Comparison of ENCODE assay signal across 8 cellular contexts in the genomic region with DNA sequence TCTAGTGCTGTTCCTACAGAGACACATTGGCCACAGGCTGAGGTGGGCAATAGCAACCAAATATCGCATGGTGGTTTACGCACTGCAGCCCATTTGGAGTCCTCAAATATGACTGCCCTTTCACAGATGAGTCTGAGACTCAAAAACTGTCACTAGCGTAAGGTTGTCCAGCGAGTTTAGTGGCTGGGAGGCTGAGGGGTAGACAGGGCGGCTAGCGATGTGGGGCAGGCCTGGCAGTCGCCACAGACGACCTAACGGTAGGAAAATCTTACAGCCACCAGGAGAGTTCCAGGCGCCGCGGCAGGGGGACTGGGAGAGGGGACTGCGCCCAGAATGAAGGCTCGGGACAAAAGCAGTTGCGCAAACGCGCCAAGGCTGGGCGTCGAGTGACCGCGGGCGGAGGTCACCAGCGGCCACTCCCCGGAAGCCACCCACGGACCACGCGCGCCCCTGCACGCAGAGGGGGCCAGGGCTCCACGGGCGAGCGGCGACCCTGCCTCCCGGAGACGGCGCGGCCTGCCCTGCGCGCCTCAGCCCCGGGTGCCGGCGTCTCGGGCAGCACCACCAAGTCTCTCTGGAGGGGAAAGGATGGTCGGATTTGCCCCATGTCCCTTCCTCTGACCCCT. TPM values are rescaled to one million over a fixed set of nuclear protein-coding genes. Genes with fewer than 3 reads are reported as not detected.
DNase-seq lines count a peak whose midpoint lies in the region; ATAC-seq, FAIRE-seq and TF ChIP-seq lines count a peak whose summit lies in the region.

No MANE protein-coding gene starts in this region.

- 6% methylated on average over 39 of the region's 44 CpGs for WGBS in K562 (ENCODE audit: insufficient coverage, low coverage, missing lambda C conversion rate)

- peak overlapping the region; percentile 48; the same call in 1 of the 2 replicates for H2AFZ ChIP-seq in KMS-11 (ENCODE audit: low read depth)
- H2AFZ ChIP-seq in K562 (ENCODE audit: low read depth, low read length), result peak overlapping the region; percentile 65

- no peak overlapping the region for H3K4me3 ChIP-seq in KMS-11 (IDR thresholded peaks at IDR 0.05; ENCODE audit: insufficient read depth, low read depth, low read length)
- H3K4me3 ChIP-seq in K562, result peak overlapping the region; percentile 89
- peak overlapping the region; percentile 49 to 65 for H3K4me3 ChIP-seq in kidney (ENCODE audit: low read length in 2 of 2)

- no peak; a peak in 1 of 4 replicates for TF ChIP-seq RAD21 in K562 (CRISPR knock-in tag; conservative IDR thresholded peaks at IDR 0.05 in 1 of 2, IDR thresholded peaks at IDR 0.05 in 1 of 2)

- peak overlapping the region; percentile 79 for H3K4me3 Mint-ChIP-seq in activated CD4-positive, alpha-beta T cell treated with anti-CD3 and anti-CD28 coated beads for 36 hours
- peak overlapping the region; percentile 94 to 97 for H3K4me3 Mint-ChIP-seq in stimulated activated naive CD8-positive, alpha-beta T cell treated with anti-CD3 and anti-CD28 coated beads, Interleukin-15, amount 100 ng/mL, for 72 hours

- TF ChIP-seq CTCF in KMS-11 (conservative IDR thresholded peaks at IDR 0.05; ENCODE audit: low read depth, low read length), result no peak
- no peak for TF ChIP-seq CTCF in K562 (IDR thresholded peaks at IDR 0.05 in 2 of 3, conservative IDR thresholded peaks at IDR 0.05 in 1 of 3; ENCODE audit: insufficient read depth in 2 of 3, low read depth in 1 of 3, low read length in 3 of 3)
- TF ChIP-seq CTCF in kidney (IDR thresholded peaks at IDR 0.05; ENCODE audit: borderline replicate concordance, extremely low read depth, insufficient read depth), result no peak

- TF ChIP-seq EP300 in K562 (IDR thresholded peaks at IDR 0.05; ENCODE audit: low read length), result no peak

- H3K4me1 Mint-ChIP-seq in activated CD4-positive, alpha-beta T cell treated with anti-CD3 and anti-CD28 coated beads for 36 hours, result peaks cover 57% of the 10 kb centered on the region
- H3K4me1 Mint-ChIP-seq in stimulated activated naive CD8-positive, alpha-beta T cell treated with anti-CD3 and anti-CD28 coated beads, Interleukin-15, amount 100 ng/mL, for 72 hours, result peaks cover 59% of the 10 kb centered on the region

- FAIRE-seq in K562 (lab: Jason Lieb, UNC), result no peak
- FAIRE-seq in kidney (lab: Jason Lieb, UNC), result no peak

- intact Hi-C loops in activated CD4-positive, alpha-beta T cell treated with anti-CD3 and anti-CD28 coated beads for 36 hours (cut with DNase I, micrococcal nuclease), result loop anchor here (5.0 kb wide), 5 partner anchors 246 to 1311 kb away; a partner anchor contains a TSS
- intact Hi-C loops in K562 (cut with micrococcal nuclease), result loop anchor here (5.0 kb wide), 2 partner anchors 101 to 246 kb away; a partner anchor contains a TSS
- intact Hi-C loops in kidney (cut with DNase I), result no loop called here

- H3K9me3 Mint-ChIP-seq in activated CD4-positive, alpha-beta T cell treated with anti-CD3 and anti-CD28 coated beads for 36 hours (ENCODE audit: low read depth), result no peaks in the 10 kb centered on the region
- H3K9me3 Mint-ChIP-seq in stimulated activated naive CD8-positive, alpha-beta T cell treated with anti-CD3 and anti-CD28 coated beads, Interleukin-15, amount 100 ng/mL, for 72 hours, result no peaks in the 10 kb centered on the region

- peak overlapping the region; percentile 97 for H3K27ac Mint-ChIP-seq in activated CD4-positive, alpha-beta T cell treated with anti-CD3 and anti-CD28 coated beads for 36 hours
- peak overlapping the region; percentile 100 for H3K27ac Mint-ChIP-seq in stimulated activated naive CD8-positive, alpha-beta T cell treated with anti-CD3 and anti-CD28 coated beads, Interleukin-15, amount 100 ng/mL, for 72 hours

- DNase-seq in activated CD4-positive, alpha-beta T cell treated with anti-CD3 and anti-CD28 coated beads for 36 hours, result no peak
- DNase-seq in activated CD4-positive, alpha-beta T cell treated with anti-CD3 and anti-CD28 coated beads, Interleukin-2, amount 50 U/mL, for 4 hours, result no peak
- DNase-seq in K562 (ENCODE audit: extremely low read depth in 1 of 4, low spot score in 3 of 4) (peak in 2 of 4 experiments; percentile 56 to 74), kidney (peak; percentile 92), 8988T (no peak)
- no peak for DNase-seq in stimulated activated naive CD8-positive, alpha-beta T cell treated with anti-CD3 and anti-CD28 coated beads, Interleukin-15, amount 100 ng/mL, for 72 hours

- H3K79me2 ChIP-seq in KMS-11 (ENCODE audit: insufficient read depth, low read depth), result peaks cover 32% of the 10 kb centered on the region
- peaks cover 48% of the 10 kb centered on the region for H3K79me2 ChIP-seq in K562 (ENCODE audit: control insufficient read depth, insufficient read depth, low read length)

- POLR2A ChIA-PET in activated CD4-positive, alpha-beta T cell treated with anti-CD3 and anti-CD28 coated beads for 36 hours (lab: Charles Lee), result no interaction called here
- POLR2A ChIA-PET in K562 (lab: Yijun Ruan, JAX), result no interaction called here

- in situ Hi-C loops in K562 (cut with MboI), result no loop called here

- H4K20me1 ChIP-seq in KMS-11 (ENCODE audit: insufficient read depth), result no peaks in the 10 kb centered on the region
- peaks cover 27% of the 10 kb centered on the region for H4K20me1 ChIP-seq in K562 (replicated peaks; ENCODE audit: control insufficient read depth, insufficient read depth, low read length)

- 0 out of 2 replicates have a peak, but pooled peaks have one; percentile 5 for TF ChIP-seq POLR2A in K562 (conservative IDR thresholded peaks at IDR 0.05)

- peak overlapping the region; percentile 50; the same call in 1 of the 2 replicates for H3K4me2 ChIP-seq in KMS-11
- peak overlapping the region; percentile 83 for H3K4me2 ChIP-seq in K562 (ENCODE audit: insufficient read depth, low read length)

- H3K27me3 ChIP-seq in KMS-11 (ENCODE audit: insufficient read depth, low read depth) (no peaks in the 10 kb centered on the region), K562 (ENCODE audit: control insufficient read depth in 2 of 2, insufficient read depth in 2 of 2, low read length in 2 of 2) (no peaks in the 10 kb centered on the region)

- peaks cover 16% of the 10 kb centered on the region for H3K36me3 Mint-ChIP-seq in activated CD4-positive, alpha-beta T cell treated with anti-CD3 and anti-CD28 coated beads for 36 hours (ENCODE audit: low read depth)

- H3K27ac ChIP-seq in KMS-11, result no peak overlapping the region
- peak overlapping the region; percentile 94 for H3K27ac ChIP-seq in K562 (ENCODE audit: extremely low read depth, low read depth, low read length)
- H3K27ac ChIP-seq in kidney (ENCODE audit: low read depth in 2 of 2, low read length in 2 of 2), result peak overlapping the region; percentile 97 to 98

- H3K36me3 ChIP-seq in KMS-11 (ENCODE audit: insufficient read depth), result no peaks in the 10 kb centered on the region
- peaks cover 17% of the 10 kb centered on the region for H3K36me3 ChIP-seq in K562 (ENCODE audit: control insufficient read depth, insufficient read depth, low read length)
- no peaks in the 10 kb centered on the region for H3K36me3 ChIP-seq in kidney (ENCODE audit: control insufficient read depth in 1 of 2, insufficient read depth in 2 of 2, low read length in 2 of 2)

- ATAC-seq in activated CD4-positive, alpha-beta T cell treated with anti-CD3 and anti-CD28 coated beads for 36 hours, result no peak
- peak; percentile 25 for ATAC-seq in K562
- no peak for ATAC-seq in stimulated activated naive CD8-positive, alpha-beta T cell treated with anti-CD3 and anti-CD28 coated beads, Interleukin-15, amount 100 ng/mL, for 72 hours
- no peak for ATAC-seq in activated CD4-positive, CD25-positive, alpha-beta regulatory T cell treated with anti-CD3 and anti-CD28 coated beads, Interleukin-2, amount 50 U/mL, for 24 hours

- H3K9ac ChIP-seq in KMS-11 (peak overlapping the region; percentile 35; the same call in 1 of the 2 replicates), K562 (ENCODE audit: insufficient read depth in 1 of 2, low read depth in 2 of 2, low read length in 2 of 2) (peak overlapping the region; percentile 93 to 94), kidney (ENCODE audit: low read length in 2 of 2) (peak overlapping the region; percentile 78 to 93)

- TSS peak; percentile 94 for BruUV-seq in K562 (replicated peaks; lab: Mats Ljungman, UMichigan)

- H3K9me3 ChIP-seq in K562 (replicated peaks; ENCODE audit: control insufficient read depth, insufficient read depth, low read depth, low read length), result no peaks in the 10 kb centered on the region
- H3K9me3 ChIP-seq in kidney (ENCODE audit: control insufficient read depth in 1 of 2, low read length in 2 of 2), result no peaks in the 10 kb centered on the region

- no peaks in the 10 kb centered on the region for H3K27me3 Mint-ChIP-seq in activated CD4-positive, alpha-beta T cell treated with anti-CD3 and anti-CD28 coated beads for 36 hours
- H3K27me3 Mint-ChIP-seq in stimulated activated naive CD8-positive, alpha-beta T cell treated with anti-CD3 and anti-CD28 coated beads, Interleukin-15, amount 100 ng/mL, for 72 hours, result no peaks in the 10 kb centered on the region

- no peaks in the 10 kb centered on the region for H3K9me1 ChIP-seq in K562 (ENCODE audit: control insufficient read depth, insufficient read depth, low read length)

- H3K4me1 ChIP-seq in KMS-11 (ENCODE audit: low read depth, poor library complexity, severe bottlenecking) (peaks cover 38% of the 10 kb centered on the region), K562 (replicated peaks in 1 of 2; ENCODE audit: control insufficient read depth in 2 of 2, insufficient read depth in 2 of 2, low read length in 2 of 2) (peaks cover 26 to 38% of the 10 kb centered on the region in 2 experiments), kidney (ENCODE audit: control insufficient read depth in 1 of 2, insufficient read depth in 1 of 2, low read depth in 1 of 2, low read length in 2 of 2) (peaks cover 20 to 23% of the 10 kb centered on the region in 2 donors)

- CTCF ChIA-PET in activated CD4-positive, alpha-beta T cell treated with anti-CD3 and anti-CD28 coated beads for 36 hours (lab: Charles Lee), result interaction anchor here (0.6 to 0.7 kb wide), 2 partner anchors 14 to 113 kb away, joined by 3 read pairs; no protein-coding TSS in a partner anchor
- CTCF ChIA-PET in K562 (lab: Yijun Ruan, JAX; ENCODE audit: low intra/inter-chr PET ratio), result no interaction called here

RNA-seq across cellular contexts. Expression of a gene that starts 0.7 kb away (rescaled TPM):
- 10 to 100 TPM; 49.7 to 62.1 TPM for total RNA-seq in activated CD4-positive, alpha-beta T cell treated with anti-CD3 and anti-CD28 coated beads for 36 hours
- 39.2 and 55.8 TPM in 2 replicates for total RNA-seq in K562 (2011; cell fraction: chromatin; rRNA removed; ENCODE audit: low replicate concordance)
- 28.3 and 28.9 TPM in 2 replicates for total RNA-seq in K562 (2011; cell fraction: nucleolus; rRNA removed)
- 49.8 and 99.0 TPM in 2 replicates for total RNA-seq in K562 (2011; cell fraction: nucleoplasm; rRNA removed)
- total RNA-seq in K562 (2014; rRNA removed), result 21.3 and 24.9 TPM in 2 replicates
- 26.7 and 32.7 TPM in 2 replicates for total RNA-seq in K562 (2014; rRNA removed; fragmentation: Illumina TruSeq; extraction: Trizol)
- 16.0 and 16.2 TPM in 2 replicates for total RNA-seq in K562 (2015; rRNA removed; fragmentation: Illumina TruSeq; extraction: Trizol)
- 73.1 and 77.4 TPM in 2 replicates for total RNA-seq in K562 (2021)
- polyA plus RNA-seq in K562 (2011; rRNA removed), result 37.0 and 42.6 TPM in 2 replicates
- 17.6 and 25.2 TPM in 2 replicates for polyA plus RNA-seq in K562 (2011; cell fraction: cytosol; rRNA removed)
- 16.4 and 19.9 TPM in 2 replicates for polyA plus RNA-seq in K562 (2011; cell fraction: nucleus; rRNA removed)
- polyA plus RNA-seq in K562 (2012), result 57.7 and 110 TPM in 2 replicates
- 79.9 and 81.5 TPM in 2 replicates for polyA plus RNA-seq in K562 (2014; fragmentation: Illumina TruSeq; extraction: Trizol)
- polyA plus RNA-seq in K562 (2014; fragmentation: Nextera tagmentation; extraction: Ambion mirVana), result 10 to 100 TPM; 30.4 to 36.7 TPM
- polyA plus RNA-seq in K562 (2014; rRNA removed), result 45.5 TPM in 2 replicates
- polyA minus RNA-seq in K562 (2011; rRNA and poly(A)+ RNA removed), result 21.9 and 25.6 TPM in 2 replicates
- 23.5 and 24.3 TPM in 2 replicates for polyA minus RNA-seq in K562 (2011; cell fraction: cytosol; rRNA and poly(A)+ RNA removed)
- 8.3 and 11.6 TPM in 2 replicates for polyA minus RNA-seq in K562 (2011; cell fraction: nucleus; rRNA and poly(A)+ RNA removed)
- total RNA-seq in kidney, result 57.1 TPM
- 70.3 TPM for polyA plus RNA-seq in kidney (ENCODE audit: insufficient read depth, low read depth, low replicate concordance)

RNA-seq across cellular contexts. Expression of a gene that starts 7.9 kb away (rescaled TPM):
- 10 to 100 TPM; 26.8 to 33.0 TPM for total RNA-seq in activated CD4-positive, alpha-beta T cell treated with anti-CD3 and anti-CD28 coated beads for 36 hours
- 50.3 and 100 TPM in 2 replicates for total RNA-seq in K562 (2011; cell fraction: chromatin; rRNA removed; ENCODE audit: low replicate concordance)
- 55.0 and 64.4 TPM in 2 replicates for total RNA-seq in K562 (2011; cell fraction: nucleolus; rRNA removed)
- 34.9 and 39.5 TPM in 2 replicates for total RNA-seq in K562 (2011; cell fraction: nucleoplasm; rRNA removed)
- 18.9 and 20.7 TPM in 2 replicates for total RNA-seq in K562 (2014; rRNA removed)
- total RNA-seq in K562 (2014; rRNA removed; fragmentation: Illumina TruSeq; extraction: Trizol), result 6.7 and 8.1 TPM in 2 replicates
- total RNA-seq in K562 (2015; rRNA removed; fragmentation: Illumina TruSeq; extraction: Trizol), result 10.1 and 10.4 TPM in 2 replicates
- total RNA-seq in K562 (2021), result 28.6 and 33.3 TPM in 2 replicates
- polyA plus RNA-seq in K562 (2011; rRNA removed), result 11.9 and 13.4 TPM in 2 replicates
- 10.3 and 21.0 TPM in 2 replicates for polyA plus RNA-seq in K562 (2011; cell fraction: cytosol; rRNA removed)
- 24.4 and 48.8 TPM in 2 replicates for polyA plus RNA-seq in K562 (2011; cell fraction: nucleus; rRNA removed)
- polyA plus RNA-seq in K562 (2012), result 14.2 and 18.2 TPM in 2 replicates
- polyA plus RNA-seq in K562 (2014; fragmentation: Illumina TruSeq; extraction: Trizol), result 10.9 and 19.1 TPM in 2 replicates
- polyA plus RNA-seq in K562 (2014; fragmentation: Nextera tagmentation; extraction: Ambion mirVana), result under 1 TPM; 0.18 to 0.70 TPM
- polyA plus RNA-seq in K562 (2014; rRNA removed), result 14.0 and 16.0 TPM in 2 replicates
- polyA minus RNA-seq in K562 (2011; rRNA and poly(A)+ RNA removed), result 12.2 and 15.8 TPM in 2 replicates
- polyA minus RNA-seq in K562 (2011; cell fraction: cytosol; rRNA and poly(A)+ RNA removed), result 13.6 and 17.8 TPM in 2 replicates
- polyA minus RNA-seq in K562 (2011; cell fraction: nucleus; rRNA and poly(A)+ RNA removed), result 14.0 and 20.2 TPM in 2 replicates
- 34.9 TPM for total RNA-seq in kidney
- polyA plus RNA-seq in kidney (ENCODE audit: insufficient read depth, low read depth, low replicate concordance), result 12.5 TPM

Comparison
In these comparisons a context has a peak if more than half of its experiments do, and no peak if none do; other contexts are left out.
1. H3K9ac ChIP-seq: peak in every context shown above with its lines; median percentile 94 in K562; 86 in kidney; 35 in KMS-11.